ENCODE assay signal across 14 cellular contexts in genomic region chr5:104817127-104817526, GRCh38.
A peak's percentile ranks its signal among the peaks of the same experiment; 100 is the strongest.
DNase-seq lines count a peak whose midpoint lies in the region; ATAC-seq lines count a peak whose summit lies in the region.
"Had no signal": no experiment of that assay in that cellular context is flagged by ENCODE, and none has a peak within 500 bp of the region (broad histone marks: within the 10 kb centered on the region; RNA-seq: fewer than 3 reads in every experiment).

No MANE protein-coding gene starts in this region.

- H3K9me3 Mint-ChIP-seq in activated naive CD8-positive, alpha-beta T cell treated with anti-CD3 and anti-CD28 coated beads, Interleukin-2, amount 50 U/mL, for 24 hours: no peaks in the 10 kb centered on the region

- H3K4me1 Mint-ChIP-seq in activated naive CD8-positive, alpha-beta T cell treated with anti-CD3 and anti-CD28 coated beads, Interleukin-2, amount 50 U/mL, for 24 hours: no peaks in the 10 kb centered on the region
- H3K4me1 Mint-ChIP-seq: IgD-negative memory B cell had no signal

- no peak overlapping the region for H3K4me3 Mint-ChIP-seq in activated naive CD8-positive, alpha-beta T cell treated with anti-CD3 and anti-CD28 coated beads, Interleukin-2, amount 50 U/mL, for 24 hours
- H3K4me3 Mint-ChIP-seq: IgD-negative memory B cell had no signal

- ATAC-seq in GM18861 (IDR thresholded peaks at IDR 0.05; ENCODE audit: unreplicated experiment): no peak
- no peak for ATAC-seq in activated naive CD8-positive, alpha-beta T cell treated with anti-CD3 and anti-CD28 coated beads, Interleukin-2, amount 50 U/mL, for 24 hours

- no peaks in the 10 kb centered on the region for H3K36me3 Mint-ChIP-seq in activated naive CD8-positive, alpha-beta T cell treated with anti-CD3 and anti-CD28 coated beads, Interleukin-2, amount 50 U/mL, for 24 hours (ENCODE audit: low read depth)
- H3K36me3 Mint-ChIP-seq: IgD-negative memory B cell had no signal

- no peak overlapping the region for H3K27ac Mint-ChIP-seq in activated naive CD8-positive, alpha-beta T cell treated with anti-CD3 and anti-CD28 coated beads, Interleukin-2, amount 50 U/mL, for 24 hours
- H3K27ac Mint-ChIP-seq: IgD-negative memory B cell had no signal

- no peaks in the 10 kb centered on the region for H3K27me3 Mint-ChIP-seq in activated naive CD8-positive, alpha-beta T cell treated with anti-CD3 and anti-CD28 coated beads, Interleukin-2, amount 50 U/mL, for 24 hours
- H3K27me3 Mint-ChIP-seq: IgD-negative memory B cell had no signal

- peak; percentile 54 for DNase-seq in DMS 273 (lab: John Stamatoyannopoulos, UW; ENCODE audit: unreplicated experiment)
- no peak for DNase-seq in DMS 273 treated with DMSO at 0.1 percent for 48 hours (lab: John Stamatoyannopoulos, UW)
- peak; percentile 17 for DNase-seq in H4 (ENCODE audit: low spot score)
- peak; percentile 6 for DNase-seq in NCI-H226
- DNase-seq in SHP77 (lab: John Stamatoyannopoulos, UW): peak; percentile 9 to 36
- DNase-seq in activated naive CD8-positive, alpha-beta T cell treated with anti-CD3 and anti-CD28 coated beads, Interleukin-2, amount 50 U/mL, for 24 hours: no peak
- no peak for DNase-seq in ACHN
- DNase-seq: Calu3, NCI-H1048, NCI-H1436, NCI-H510A, T-helper 2 cell had no signal

- in situ Hi-C loops in ACHN (cut with HindIII; ENCODE audit: low pct_ligation_motif_present, low pct_unique_long_range_greater_than_20kb, low sequenced_read_pairs): no loop called here

Comparison
In these comparisons a context has a peak if more than half of its experiments do, and no peak if none do; other contexts are left out.
1. DNase-seq: peak in DMS 273 (single experiment), H4 (single experiment), NCI-H226 (single experiment) and SHP77 (2 of 2); none in DMS 273 treated with DMSO at 0.1 percent for 48 hours (single experiment), activated naive CD8-positive, alpha-beta T cell treated with anti-CD3 and anti-CD28 coated beads, Interleukin-2, amount 50 U/mL, for 24 hours (single experiment) and ACHN (single experiment).